1 cellular context compared by ENCODE assay signal in genomic region chr7:150971242-150972048, GRCh38.
A peak's percentile ranks its signal among the peaks of the same experiment; 100 is the strongest.
TF ChIP-seq lines count a peak whose summit lies in the region.

No MANE protein-coding gene starts in this region.

TF ChIP-seq in H1, 55 proteins besides CTCF, POLR2A, EP300 and RAD21:
- TF ChIP-seq ATF2 (IDR thresholded peaks at IDR 0.05; ENCODE audit: low read length) (no peak), SIN3A (conservative IDR thresholded peaks at IDR 0.05 in 1 of 2, IDR thresholded peaks at IDR 0.05 in 1 of 2; ENCODE audit: low read depth in 1 of 2, low read length in 2 of 2) (0 out of 4 replicates have a peak, but pooled peaks of 1 of the 2 experiments have one; percentile 34)
